In genomic region chr4:2142630-2143427, GRCh38 we compare ENCODE assay signal across 13 cellular contexts.
DNase-seq lines count a peak whose midpoint lies in the region; ATAC-seq and TF ChIP-seq lines count a peak whose summit lies in the region.
"Had no signal": no experiment of that assay in that cellular context is flagged by ENCODE, and none has a peak within 500 bp of the region (broad histone marks: within the 10 kb centered on the region; RNA-seq: fewer than 3 reads in every experiment).

No MANE protein-coding gene starts in this region.

- H3K9me3 Mint-ChIP-seq in activated naive CD4-positive, alpha-beta T cell treated with anti-CD3 and anti-CD28 coated beads, Interleukin-2, amount 50 U/mL, for 72 hours: no peaks in the 10 kb centered on the region
- H3K9me3 Mint-ChIP-seq in activated naive CD4-positive, alpha-beta T cell treated with anti-CD3 and anti-CD28 coated beads, Interleukin-2, amount 10 ng/mL, durations not matched to agents 7 days and 5 days: no peaks in the 10 kb centered on the region

- H3K4me3 ChIP-seq in astrocyte of the cerebellum (ENCODE audit: low read depth, low read length) (no peak overlapping the region), upper lobe of right lung (no peak overlapping the region)
- H3K4me3 ChIP-seq: hepatocyte had no signal

- intact Hi-C loops in upper lobe of right lung (cut with DNase I): no loop called here

- in situ Hi-C loops in astrocyte of the cerebellum (cut with HindIII; ENCODE audit: low sequenced_read_pairs): no loop called here

- peak overlapping the region; percentile 37 to 69 for H3K27ac Mint-ChIP-seq in activated naive CD4-positive, alpha-beta T cell treated with anti-CD3 and anti-CD28 coated beads, Interleukin-2, amount 50 U/mL, for 72 hours
- no peak overlapping the region for H3K27ac Mint-ChIP-seq in activated naive CD4-positive, alpha-beta T cell treated with anti-CD3 and anti-CD28 coated beads, Interleukin-2, amount 10 ng/mL, durations not matched to agents 7 days and 5 days
- H3K27ac Mint-ChIP-seq: memory B cell had no signal

- H3K27ac ChIP-seq in layer of hippocampus (ENCODE audit: low read depth, low read length): peak overlapping the region; percentile 89
- no peak overlapping the region for H3K27ac ChIP-seq in upper lobe of right lung
- H3K27ac ChIP-seq: hepatocyte had no signal

- no peak for DNase-seq in activated naive CD4-positive, alpha-beta T cell treated with anti-CD3 and anti-CD28 coated beads, Interleukin-2, amount 50 U/mL, for 72 hours (ENCODE audit: low spot score in 2 of 2)
- no peak for DNase-seq in activated naive CD4-positive, alpha-beta T cell treated with anti-CD3 and anti-CD28 coated beads, Interleukin-2, amount 10 ng/mL, durations not matched to agents 7 days and 5 days
- peak; percentile 32 for DNase-seq in astrocyte of the cerebellum (ENCODE audit: low read depth)
- DNase-seq in upper lobe of right lung: no peak
- DNase-seq: activated CD4-positive, alpha-beta T cell treated with anti-CD3 and anti-CD28 coated beads, Interleukin-2, amount 50 U/mL, for 48 hours; activated naive CD4-positive, alpha-beta T cell treated with anti-CD3 and anti-CD28 coated beads, Interleukin-2, amount 50 U/mL, for 16 hours; NCI-H146 had no signal

- CTCF ChIA-PET in activated naive CD4-positive, alpha-beta T cell treated with anti-CD3 and anti-CD28 coated beads, Interleukin-2, amount 10 ng/mL, durations not matched to agents 7 days and 5 days (lab: Charles Lee): no interaction called here

- no peaks in the 10 kb centered on the region for H3K36me3 ChIP-seq in upper lobe of right lung

- H3K4me1 ChIP-seq in upper lobe of right lung: no peaks in the 10 kb centered on the region

- peaks cover 13% of the 10 kb centered on the region for H3K4me1 Mint-ChIP-seq in activated naive CD4-positive, alpha-beta T cell treated with anti-CD3 and anti-CD28 coated beads, Interleukin-2, amount 10 ng/mL, durations not matched to agents 7 days and 5 days
- H3K4me1 Mint-ChIP-seq: memory B cell had no signal

- ATAC-seq in activated naive CD4-positive, alpha-beta T cell treated with anti-CD3 and anti-CD28 coated beads, Interleukin-2, amount 50 U/mL, for 72 hours: no peak
- ATAC-seq in HG02973 (IDR thresholded peaks at IDR 0.05; ENCODE audit: unreplicated experiment) (no peak), upper lobe of right lung (no peak), HG02571 (IDR thresholded peaks at IDR 0.05; ENCODE audit: unreplicated experiment) (no peak), GM18873 (IDR thresholded peaks at IDR 0.05; ENCODE audit: low FRiP score, unreplicated experiment) (no peak)

- peaks cover 8% of the 10 kb centered on the region for H3K27me3 Mint-ChIP-seq in activated naive CD4-positive, alpha-beta T cell treated with anti-CD3 and anti-CD28 coated beads, Interleukin-2, amount 10 ng/mL, durations not matched to agents 7 days and 5 days

- no peak overlapping the region for H3K4me3 Mint-ChIP-seq in activated naive CD4-positive, alpha-beta T cell treated with anti-CD3 and anti-CD28 coated beads, Interleukin-2, amount 10 ng/mL, durations not matched to agents 7 days and 5 days
- H3K4me3 Mint-ChIP-seq: memory B cell had no signal

- no peak for TF ChIP-seq CTCF in astrocyte of the cerebellum (IDR thresholded peaks at IDR 0.05; ENCODE audit: low read depth, low read length, missing control alignments)
- TF ChIP-seq CTCF in upper lobe of right lung (IDR thresholded peaks at IDR 0.05): no peak

- H3K27me3 ChIP-seq in layer of hippocampus (ENCODE audit: control insufficient read depth, insufficient read depth, low read length) (no peaks in the 10 kb centered on the region), upper lobe of right lung (no peaks in the 10 kb centered on the region)
- H3K27me3 ChIP-seq: hepatocyte had no signal

- no peaks in the 10 kb centered on the region for H3K9me3 ChIP-seq in upper lobe of right lung

- H3K36me3 Mint-ChIP-seq in activated naive CD4-positive, alpha-beta T cell treated with anti-CD3 and anti-CD28 coated beads, Interleukin-2, amount 50 U/mL, for 72 hours: no peaks in the 10 kb centered on the region
- H3K36me3 Mint-ChIP-seq in activated naive CD4-positive, alpha-beta T cell treated with anti-CD3 and anti-CD28 coated beads, Interleukin-2, amount 10 ng/mL, durations not matched to agents 7 days and 5 days: no peaks in the 10 kb centered on the region
